In genomic region chr20:61508301-61508700, GRCh38 we compare ENCODE assay signal across 27 cellular contexts.
"Had no signal": no experiment of that assay in that cellular context is flagged by ENCODE, and none has a peak within 500 bp of the region (broad histone marks: within the 10 kb centered on the region; RNA-seq: fewer than 3 reads in every experiment).

No MANE protein-coding gene starts in this region.

- H3K4me1 ChIP-seq: ascending aorta, breast epithelium, colonic mucosa had no signal

- H3K4me3 Mint-ChIP-seq: activated CD4-positive, alpha-beta memory T cell treated with anti-CD3 and anti-CD28 coated beads for 36 hours; activated CD4-positive, alpha-beta T cell treated with anti-CD3 and anti-CD28 coated beads for 36 hours; activated CD4-positive, alpha-beta T cell treated with anti-CD3 and anti-CD28 coated beads, Interleukin-2, amount 10 ng/mL, durations not matched to agents 24 days and 14 days; activated naive CD4-positive, alpha-beta T cell treated with anti-CD3 and anti-CD28 coated beads, Interleukin-2, amount 10 ng/mL, durations not matched to agents 7 days and 5 days; activated naive CD8-positive, alpha-beta T cell treated with anti-CD3 and anti-CD28 coated beads, Interleukin-2, amount 10 ng/mL, durations not matched to agents 7 days and 5 days; activated T-cell treated with anti-CD3 and anti-CD28 coated beads, Interleukin-2, amount 50 U/mL, for 24 hours; activated T-cell treated with anti-CD3 and anti-CD28 coated beads, Interleukin-2, amount 50 U/mL, for 72 hours; brain had no signal

- H3K9me3 Mint-ChIP-seq: activated CD4-positive, alpha-beta memory T cell treated with anti-CD3 and anti-CD28 coated beads for 36 hours; activated CD4-positive, alpha-beta T cell treated with anti-CD3 and anti-CD28 coated beads, Interleukin-2, amount 10 ng/mL, durations not matched to agents 24 days and 14 days; activated naive CD4-positive, alpha-beta T cell treated with anti-CD3 and anti-CD28 coated beads, Interleukin-2, amount 10 ng/mL, durations not matched to agents 7 days and 5 days; activated naive CD4-positive, alpha-beta T cell treated with anti-CD3 and anti-CD28 coated beads, Interleukin-2, amount 50 U/mL, for 72 hours; activated naive CD8-positive, alpha-beta T cell treated with anti-CD3 and anti-CD28 coated beads, Interleukin-2, amount 10 ng/mL, durations not matched to agents 7 days and 5 days; activated T-cell treated with anti-CD3 and anti-CD28 coated beads, Interleukin-2, amount 50 U/mL, for 24 hours; activated T-cell treated with anti-CD3 and anti-CD28 coated beads, Interleukin-2, amount 50 U/mL, for 72 hours had no signal

- DNase-seq: activated CD4-positive, alpha-beta memory T cell treated with anti-CD3 and anti-CD28 coated beads for 36 hours; activated CD4-positive, alpha-beta T cell treated with anti-CD3 and anti-CD28 coated beads for 36 hours; activated CD4-positive, alpha-beta T cell treated with anti-CD3 and anti-CD28 coated beads, Interleukin-2, amount 10 ng/mL, durations not matched to agents 24 days and 14 days; activated CD4-positive, CD25-positive, alpha-beta regulatory T cell; activated CD4-positive, CD25-positive, alpha-beta regulatory T cell treated with anti-CD3 and anti-CD28 coated beads, Interleukin-2, amount 50 U/mL, for 72 hours; activated CD8-positive, alpha-beta memory T cell treated with anti-CD3 and anti-CD28 coated beads, Interleukin-2, amount 50 U/mL, for 48 hours; activated gamma-delta T cell; activated naive CD4-positive, alpha-beta T cell; activated naive CD4-positive, alpha-beta T cell treated with anti-CD3 and anti-CD28 coated beads, Interleukin-2, amount 10 ng/mL, durations not matched to agents 7 days and 5 days; activated naive CD8-positive, alpha-beta T cell treated with anti-CD3 and anti-CD28 coated beads, Interleukin-2, amount 10 ng/mL, durations not matched to agents 7 days and 5 days; activated T-cell treated with anti-CD3 and anti-CD28 coated beads for 4 hours; activated T-cell treated with anti-CD3 and anti-CD28 coated beads, Interleukin-2, amount 50 U/mL, for 24 hours; activated T-cell treated with anti-CD3 and anti-CD28 coated beads, Interleukin-2, amount 50 U/mL, for 72 hours; central memory CD4-positive, alpha-beta T cell; cerebellar nuclear complex; colonic mucosa; effector CD8-positive, alpha-beta T cell; foreskin fibroblast; head of caudate nucleus; T-helper 2 cell had no signal

- ATAC-seq: activated CD4-positive, alpha-beta T cell treated with anti-CD3 and anti-CD28 coated beads for 36 hours; activated naive CD4-positive, alpha-beta T cell treated with anti-CD3 and anti-CD28 coated beads, Interleukin-2, amount 50 U/mL, for 72 hours; activated T-cell treated with anti-CD3 and anti-CD28 coated beads, Interleukin-2, amount 50 U/mL, for 72 hours; esophagus mucosa had no signal

- H3K36me3 ChIP-seq: ascending aorta, breast epithelium, cardiac muscle cell, colonic mucosa had no signal

- H3K27ac ChIP-seq: ascending aorta, breast epithelium, cardiac muscle cell, colonic mucosa, epithelial cell of prostate had no signal

- H3K27ac Mint-ChIP-seq: activated CD4-positive, alpha-beta memory T cell treated with anti-CD3 and anti-CD28 coated beads for 36 hours; activated CD4-positive, alpha-beta T cell treated with anti-CD3 and anti-CD28 coated beads for 36 hours; activated CD4-positive, alpha-beta T cell treated with anti-CD3 and anti-CD28 coated beads, Interleukin-2, amount 10 ng/mL, durations not matched to agents 24 days and 14 days; activated naive CD4-positive, alpha-beta T cell treated with anti-CD3 and anti-CD28 coated beads, Interleukin-2, amount 10 ng/mL, durations not matched to agents 7 days and 5 days; activated naive CD4-positive, alpha-beta T cell treated with anti-CD3 and anti-CD28 coated beads, Interleukin-2, amount 50 U/mL, for 72 hours; activated naive CD8-positive, alpha-beta T cell treated with anti-CD3 and anti-CD28 coated beads, Interleukin-2, amount 10 ng/mL, durations not matched to agents 7 days and 5 days; activated T-cell treated with anti-CD3 and anti-CD28 coated beads, Interleukin-2, amount 50 U/mL, for 24 hours; activated T-cell treated with anti-CD3 and anti-CD28 coated beads, Interleukin-2, amount 50 U/mL, for 72 hours; brain had no signal

- H3K9me3 ChIP-seq: ascending aorta, breast epithelium, colonic mucosa had no signal

- H3K27me3 ChIP-seq: ascending aorta, cardiac muscle cell, colonic mucosa had no signal

- H3K4me3 ChIP-seq: ascending aorta, breast epithelium, cardiac muscle cell, colonic mucosa had no signal

- H3K36me3 Mint-ChIP-seq: activated CD4-positive, alpha-beta memory T cell treated with anti-CD3 and anti-CD28 coated beads for 36 hours; activated naive CD4-positive, alpha-beta T cell treated with anti-CD3 and anti-CD28 coated beads, Interleukin-2, amount 10 ng/mL, durations not matched to agents 7 days and 5 days; activated naive CD4-positive, alpha-beta T cell treated with anti-CD3 and anti-CD28 coated beads, Interleukin-2, amount 50 U/mL, for 72 hours; activated naive CD8-positive, alpha-beta T cell treated with anti-CD3 and anti-CD28 coated beads, Interleukin-2, amount 10 ng/mL, durations not matched to agents 7 days and 5 days; brain had no signal

- H3K4me1 Mint-ChIP-seq: activated CD4-positive, alpha-beta T cell treated with anti-CD3 and anti-CD28 coated beads for 36 hours; activated CD4-positive, alpha-beta T cell treated with anti-CD3 and anti-CD28 coated beads, Interleukin-2, amount 10 ng/mL, durations not matched to agents 24 days and 14 days; activated naive CD4-positive, alpha-beta T cell treated with anti-CD3 and anti-CD28 coated beads, Interleukin-2, amount 10 ng/mL, durations not matched to agents 7 days and 5 days; activated naive CD8-positive, alpha-beta T cell treated with anti-CD3 and anti-CD28 coated beads, Interleukin-2, amount 10 ng/mL, durations not matched to agents 7 days and 5 days had no signal

- H3K27me3 Mint-ChIP-seq: activated CD4-positive, alpha-beta memory T cell treated with anti-CD3 and anti-CD28 coated beads for 36 hours; activated CD4-positive, alpha-beta T cell treated with anti-CD3 and anti-CD28 coated beads for 36 hours; activated CD4-positive, alpha-beta T cell treated with anti-CD3 and anti-CD28 coated beads, Interleukin-2, amount 10 ng/mL, durations not matched to agents 24 days and 14 days; activated naive CD8-positive, alpha-beta T cell treated with anti-CD3 and anti-CD28 coated beads, Interleukin-2, amount 10 ng/mL, durations not matched to agents 7 days and 5 days; activated T-cell treated with anti-CD3 and anti-CD28 coated beads, Interleukin-2, amount 50 U/mL, for 24 hours; brain had no signal
